ENCODE assay signal across 8 cellular contexts in genomic region chr2:84905181-84906107, GRCh38. TPM values are rescaled to one million over a fixed set of nuclear protein-coding genes. Genes with fewer than 3 reads are reported as not detected.
A peak's percentile ranks its signal among the peaks of the same experiment; 100 is the strongest.
DNase-seq lines count a peak whose midpoint lies in the region; ATAC-seq, FAIRE-seq and TF ChIP-seq lines count a peak whose summit lies in the region.

Gene TMSB10 (plus strand): TSS chr2:84905656.

- peak within 1 kb of the TSS; percentile 87 to 88 for H3K27ac ChIP-seq in kidney (ENCODE audit: low read depth in 2 of 2, low read length in 2 of 2)

- peaks cover 2 to 4% of the 10 kb centered on the region in 2 donors for H3K4me1 ChIP-seq in kidney (ENCODE audit: control insufficient read depth in 1 of 2, insufficient read depth in 1 of 2, low read depth in 1 of 2, low read length in 2 of 2)

- intact Hi-C loops in kidney (cut with DNase I), result no loop called here

- no peaks in the 10 kb centered on the region for H3K36me3 ChIP-seq in kidney (ENCODE audit: control insufficient read depth in 1 of 2, insufficient read depth in 2 of 2, low read length in 2 of 2)

- peak within 1 kb of the TSS; percentile 89 to 97 for H3K9ac ChIP-seq in kidney (ENCODE audit: low read length in 2 of 2)

- DNase-seq in AG08395 (ENCODE audit: low spot score) (peak; percentile 94), NCI-H226 (peak; percentile 72), kidney (peak; percentile 97)
- peak; percentile 92 for DNase-seq in central memory CD4-positive, alpha-beta T cell
- peak; percentile 88 for DNase-seq in stimulated activated CD4-positive, alpha-beta T cell treated with anti-CD3 and anti-CD28 coated beads, Interleukin-15, amount 100 ng/mL, for 24 hours

- H3K9me3 ChIP-seq in kidney (ENCODE audit: control insufficient read depth in 1 of 2, low read length in 2 of 2), result no peaks in the 10 kb centered on the region

- TF ChIP-seq CTCF in kidney (IDR thresholded peaks at IDR 0.05; ENCODE audit: borderline replicate concordance, extremely low read depth, insufficient read depth), result peak; percentile 20

- no peak for FAIRE-seq in kidney (lab: Jason Lieb, UNC)

- H3K4me3 ChIP-seq in kidney (ENCODE audit: low read length in 2 of 2), result peak within 1 kb of the TSS; percentile 88

- peak; percentile 71 for ATAC-seq in GM18867 (IDR thresholded peaks at IDR 0.05; ENCODE audit: unreplicated experiment)
- ATAC-seq in HG03097 (IDR thresholded peaks at IDR 0.05; ENCODE audit: low FRiP score, unreplicated experiment), result peak; percentile 65
- peak; percentile 74 to 77 for ATAC-seq in activated CD4-positive, CD25-positive, alpha-beta regulatory T cell treated with anti-CD3 and anti-CD28 coated beads, Interleukin-2, amount 50 U/mL, for 24 hours

RNA-seq across cellular contexts. Expression of gene TMSB10, which starts in this region (rescaled TPM):
- 1,610 TPM for total RNA-seq in kidney
- polyA plus RNA-seq in kidney (ENCODE audit: insufficient read depth, low read depth, low replicate concordance), result 2,277 TPM

Comparison
In these comparisons a context has a peak if more than half of its experiments do, and no peak if none do; other contexts are left out.
1. Peak in every context shown above with its lines: DNase-seq, ATAC-seq, H3K4me3 ChIP-seq and H3K27ac ChIP-seq.